ENCODE assay signal across 12 cellular contexts in genomic region chr9:96048954-96049831, GRCh38.
DNase-seq lines count a peak whose midpoint lies in the region; ATAC-seq and TF ChIP-seq lines count a peak whose summit lies in the region.
"Had no signal": no experiment of that assay in that cellular context is flagged by ENCODE, and none has a peak within 500 bp of the region (broad histone marks: within the 10 kb centered on the region; RNA-seq: fewer than 3 reads in every experiment).

No MANE protein-coding gene starts in this region.

- H3K4me3 ChIP-seq in coronary artery (peak overlapping the region; percentile 62), right lobe of liver (peak overlapping the region in 2 of 3 donors; percentile 33 to 35), retinal pigment epithelial cell (ENCODE audit: low read length) (peak overlapping the region; percentile 14)
- H3K4me3 ChIP-seq: ovary had no signal

- peak; percentile 90 to 95 (median 94) for ATAC-seq in right lobe of liver
- ATAC-seq in HG02885 (IDR thresholded peaks at IDR 0.05; ENCODE audit: poor library complexity, unreplicated experiment), result no peak
- ATAC-seq in GM21529 (IDR thresholded peaks at IDR 0.05; ENCODE audit: unreplicated experiment), result no peak

- intact Hi-C loops in right lobe of liver (cut with DNase I), result no loop called here

- H3K36me3 ChIP-seq in right lobe of liver, result no peaks in the 10 kb centered on the region
- H3K36me3 ChIP-seq: ovary had no signal

- peak in 13 of 14 donors; percentile 50 to 94 (median 80) for DNase-seq in C1 segment of cervical spinal cord (lab: John Stamatoyannopoulos, UW)
- DNase-seq in coronary artery (ENCODE audit: low spot score), result peak; percentile 94
- peak; percentile 92 to 97 (median 97) for DNase-seq in right lobe of liver
- DNase-seq in retinal pigment epithelial cell (ENCODE audit: low read depth), result no peak
- DNase-seq in activated CD4-positive, CD25-positive, alpha-beta regulatory T cell (lab: John Stamatoyannopoulos, UW), result no peak
- DNase-seq in stimulated activated CD4-positive, alpha-beta T cell treated with anti-CD3 and anti-CD28 coated beads, Interleukin-2, amount 100 ng/mL, for 24 hours, result no peak
- DNase-seq: cortex of kidney, HFFc6, NCI-H1105 treated with DMSO at 0.1 percent for 48 hours had no signal

- TF ChIP-seq CTCF in coronary artery (IDR thresholded peaks at IDR 0.05) (no peak), right lobe of liver (IDR thresholded peaks at IDR 0.05) (no peak), retinal pigment epithelial cell (conservative IDR thresholded peaks at IDR 0.05; ENCODE audit: low read depth, low read length) (no peak)

- H3K4me1 ChIP-seq in right lobe of liver, result peaks cover 0 to 23% (median 11%) of the 10 kb centered on the region in 4 donors

- H3K27ac ChIP-seq in coronary artery (peak overlapping the region; percentile 86 to 89), right lobe of liver (peak overlapping the region; percentile 74 to 85 (median 82))

- H3K27me3 ChIP-seq in right lobe of liver, result no peaks in the 10 kb centered on the region
- H3K27me3 ChIP-seq: ovary had no signal

- TF ChIP-seq POLR2A in right lobe of liver (IDR thresholded peaks at IDR 0.05), result peak; percentile 52

- no peaks in the 10 kb centered on the region for H3K9me3 ChIP-seq in right lobe of liver
- H3K9me3 ChIP-seq: ovary had no signal

- WGBS in right lobe of liver (ENCODE audit: insufficient coverage, low coverage, low lambda C conversion rate, missing lambda C conversion rate), result 66% methylated on average over 8 of the region's 39 CpGs

Comparison
In these comparisons a context has a peak if more than half of its experiments do, and no peak if none do; other contexts are left out.
1. DNase-seq: peak in C1 segment of cervical spinal cord (13 of 14), coronary artery (single experiment) and right lobe of liver (3 of 3); none in retinal pigment epithelial cell (single experiment), activated CD4-positive, CD25-positive, alpha-beta regulatory T cell (0 of 4) and stimulated activated CD4-positive, alpha-beta T cell treated with anti-CD3 and anti-CD28 coated beads, Interleukin-2, amount 100 ng/mL, for 24 hours (0 of 2).
2. ATAC-seq: peak in right lobe of liver (4 of 4); none in HG02885 (single experiment) and GM21529 (single experiment).
3. Peak in every context shown above with its lines, with median percentiles within 50 percentile points of each other: H3K4me3 ChIP-seq.